ENCODE assay signal across 9 cellular contexts in the genomic region with DNA sequence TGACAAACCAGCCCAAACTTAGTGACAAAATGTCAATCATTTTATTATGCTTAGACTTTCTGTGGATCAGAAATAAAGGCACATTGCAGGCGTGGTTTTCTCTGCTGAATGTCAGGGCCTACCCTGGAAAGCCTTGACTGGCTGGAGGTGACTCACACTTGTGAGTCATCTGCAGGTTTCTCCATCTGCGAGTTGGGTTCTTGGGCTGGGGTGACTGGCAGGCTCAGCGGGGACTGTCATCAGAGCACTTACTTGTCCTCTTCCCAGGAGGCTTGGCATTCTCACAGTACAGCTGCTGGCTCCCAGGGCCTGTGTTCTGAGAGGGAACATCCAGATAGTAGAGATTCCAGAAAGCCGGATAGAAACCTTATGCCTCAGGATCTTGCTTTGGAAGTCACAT.
A peak's percentile ranks its signal among the peaks of the same experiment; 100 is the strongest.
DNase-seq lines count a peak whose midpoint lies in the region; ATAC-seq and TF ChIP-seq lines count a peak whose summit lies in the region.
"Had no signal": no experiment of that assay in that cellular context is flagged by ENCODE, and none has a peak within 500 bp of the region (broad histone marks: within the 10 kb centered on the region; RNA-seq: fewer than 3 reads in every experiment).

No MANE protein-coding gene starts in this region.

- H3K36me3 ChIP-seq in left lung = no peaks in the 10 kb centered on the region

- peak; percentile 55 for ATAC-seq in left lung
- ATAC-seq in effector memory CD8-positive, alpha-beta T cell (replicated peaks) = no peak

- CTCF ChIA-PET in activated naive CD4-positive, alpha-beta T cell treated with anti-CD3 and anti-CD28 coated beads for 36 hours (lab: Charles Lee) = no interaction called here

- H3K27me3 ChIP-seq in left lung = no peaks in the 10 kb centered on the region

- no peaks in the 10 kb centered on the region for H3K27me3 Mint-ChIP-seq in activated naive CD4-positive, alpha-beta T cell treated with anti-CD3 and anti-CD28 coated beads for 36 hours (ENCODE audit: low read depth)
- no peaks in the 10 kb centered on the region for H3K27me3 Mint-ChIP-seq in progenitor cell of endocrine pancreas
- H3K27me3 Mint-ChIP-seq in effector memory CD8-positive, alpha-beta T cell = peaks cover 6 to 8% of the 10 kb centered on the region in 2 donors

- peaks cover 4% of the 10 kb centered on the region for H3K4me1 Mint-ChIP-seq in activated naive CD4-positive, alpha-beta T cell treated with anti-CD3 and anti-CD28 coated beads for 36 hours (ENCODE audit: low read depth)
- H3K4me1 Mint-ChIP-seq in progenitor cell of endocrine pancreas (ENCODE audit: low read depth) = peaks cover 8% of the 10 kb centered on the region
- H3K4me1 Mint-ChIP-seq in effector memory CD8-positive, alpha-beta T cell (ENCODE audit: low read depth in 2 of 2) = no peaks in the 10 kb centered on the region

- in situ Hi-C loops in KBM-7 (cut with MboI; ENCODE audit: low pct_unique_long_range_greater_than_20kb, low sequenced_read_pairs) = no loop called here

- H3K27ac ChIP-seq in left lung = no peak overlapping the region

- TF ChIP-seq CTCF in left lung (IDR thresholded peaks at IDR 0.05) (no peak), progenitor cell of endocrine pancreas (IDR thresholded peaks at IDR 0.05; ENCODE audit: unreplicated experiment) (no peak)

- no peaks in the 10 kb centered on the region for H3K9me3 Mint-ChIP-seq in activated naive CD4-positive, alpha-beta T cell treated with anti-CD3 and anti-CD28 coated beads for 36 hours
- H3K9me3 Mint-ChIP-seq in progenitor cell of endocrine pancreas (ENCODE audit: low read depth) = peaks cover 3% of the 10 kb centered on the region
- H3K9me3 Mint-ChIP-seq in effector memory CD8-positive, alpha-beta T cell = peaks cover 0 to 2% of the 10 kb centered on the region in 2 donors
- H3K9me3 Mint-ChIP-seq: neural crest cell had no signal

- DNase-seq in AG08395 (ENCODE audit: low spot score) = peak; percentile 76
- peak; percentile 57 for DNase-seq in HS-5 (ENCODE audit: low read depth)
- DNase-seq in activated naive CD4-positive, alpha-beta T cell treated with anti-CD3 and anti-CD28 coated beads for 36 hours = peak; percentile 71
- DNase-seq in left lung = no peak
- no peak for DNase-seq in KBM-7
- no peak for DNase-seq in NCI-H1092 treated with DMSO at 0.1 percent for 48 hours (lab: John Stamatoyannopoulos, UW)
- no peak for DNase-seq in progenitor cell of endocrine pancreas (ENCODE audit: low spot score, unreplicated experiment)
- no peak for DNase-seq in effector memory CD8-positive, alpha-beta T cell

- no peak overlapping the region for H3K4me3 Mint-ChIP-seq in activated naive CD4-positive, alpha-beta T cell treated with anti-CD3 and anti-CD28 coated beads for 36 hours
- no peak overlapping the region for H3K4me3 Mint-ChIP-seq in progenitor cell of endocrine pancreas (ENCODE audit: low read depth)
- H3K4me3 Mint-ChIP-seq in effector memory CD8-positive, alpha-beta T cell = no peak overlapping the region
- H3K4me3 Mint-ChIP-seq: neural crest cell had no signal

- no peaks in the 10 kb centered on the region for H3K4me1 ChIP-seq in left lung

- H3K9me3 ChIP-seq in left lung = no peaks in the 10 kb centered on the region

- intact Hi-C loops in activated naive CD4-positive, alpha-beta T cell treated with anti-CD3 and anti-CD28 coated beads for 36 hours (cut with micrococcal nuclease) = loop anchor here (2.0 kb wide), 1 partner anchor 41 kb away; no protein-coding TSS in a partner anchor
- intact Hi-C loops in left lung (cut with DNase I) = no loop called here

- H3K36me3 Mint-ChIP-seq in activated naive CD4-positive, alpha-beta T cell treated with anti-CD3 and anti-CD28 coated beads for 36 hours (ENCODE audit: low read depth) = no peaks in the 10 kb centered on the region
- no peaks in the 10 kb centered on the region for H3K36me3 Mint-ChIP-seq in progenitor cell of endocrine pancreas (ENCODE audit: insufficient read depth)
- no peaks in the 10 kb centered on the region for H3K36me3 Mint-ChIP-seq in effector memory CD8-positive, alpha-beta T cell (ENCODE audit: insufficient read depth)

- no peak overlapping the region for H3K4me3 ChIP-seq in left lung

- no peak overlapping the region for H3K27ac Mint-ChIP-seq in activated naive CD4-positive, alpha-beta T cell treated with anti-CD3 and anti-CD28 coated beads for 36 hours
- H3K27ac Mint-ChIP-seq in progenitor cell of endocrine pancreas = no peak overlapping the region
- no peak overlapping the region for H3K27ac Mint-ChIP-seq in effector memory CD8-positive, alpha-beta T cell

Comparison
In these comparisons a context has a peak if more than half of its experiments do, and no peak if none do; other contexts are left out.
1. DNase-seq: peak in AG08395 (single experiment), HS-5 (single experiment) and activated naive CD4-positive, alpha-beta T cell treated with anti-CD3 and anti-CD28 coated beads for 36 hours (single experiment); none in left lung (0 of 2), KBM-7 (single experiment), NCI-H1092 treated with DMSO at 0.1 percent for 48 hours (single experiment), progenitor cell of endocrine pancreas (single experiment) and effector memory CD8-positive, alpha-beta T cell (0 of 3).